7 cellular contexts compared by ENCODE assay signal in the genomic region with DNA sequence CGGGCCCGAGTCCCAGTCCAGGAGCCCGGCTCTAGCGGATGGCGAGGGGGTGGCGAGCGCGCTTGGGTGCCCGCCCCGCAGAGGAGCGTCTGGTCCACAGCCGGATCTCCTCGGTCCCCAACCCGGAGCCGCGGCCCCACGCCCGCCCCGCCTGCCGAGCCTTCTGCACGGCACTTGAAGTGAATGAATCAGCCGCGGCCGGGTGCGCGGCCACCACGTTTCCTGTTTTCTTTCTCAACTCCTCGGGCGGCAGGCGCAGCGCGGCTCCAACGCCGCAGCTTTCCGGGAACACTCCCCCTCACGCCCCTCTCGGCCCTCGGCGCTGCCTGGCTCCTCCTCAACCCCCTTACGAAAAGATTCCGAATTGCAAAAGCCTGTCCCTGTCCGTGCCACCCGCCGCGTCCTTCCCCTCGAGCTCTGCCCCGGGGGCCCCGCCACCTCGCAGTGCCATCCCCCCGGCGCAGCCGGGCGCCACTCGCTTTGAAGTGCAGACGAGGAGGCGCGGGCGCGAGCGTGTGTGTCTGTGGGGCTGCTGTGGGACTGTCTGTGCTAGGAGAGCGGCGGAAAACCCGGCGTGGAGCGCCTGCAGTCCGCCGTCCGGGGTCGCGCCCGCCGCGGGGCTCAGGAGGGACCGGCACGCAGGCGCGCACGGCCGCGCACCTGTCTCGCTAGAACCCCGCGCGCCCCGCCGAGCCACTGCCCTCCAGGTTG.
A peak's percentile ranks its signal among the peaks of the same experiment; 100 is the strongest.
DNase-seq lines count a peak whose midpoint lies in the region; ATAC-seq and TF ChIP-seq lines count a peak whose summit lies in the region.

No MANE protein-coding gene starts in this region.

- H3K4me3 Mint-ChIP-seq in activated CD8-positive, alpha-beta memory T cell treated with anti-CD3 and anti-CD28 coated beads, Interleukin-2, amount 10 ng/mL, durations not matched to agents 7 days and 5 days: peak overlapping the region; percentile 89
- H3K4me3 Mint-ChIP-seq in endothelial cell (ENCODE audit: unreplicated experiment) (peak overlapping the region; percentile 93), mesothelial cell of epicardium (peak overlapping the region; percentile 96)

- peak overlapping the region; percentile 98 for H3K27ac Mint-ChIP-seq in activated CD8-positive, alpha-beta memory T cell treated with anti-CD3 and anti-CD28 coated beads, Interleukin-2, amount 10 ng/mL, durations not matched to agents 7 days and 5 days
- H3K27ac Mint-ChIP-seq in endothelial cell (ENCODE audit: unreplicated experiment) (no peak overlapping the region), mesothelial cell of epicardium (peak overlapping the region; percentile 95)

- no peak for TF ChIP-seq CTCF in endothelial cell (IDR thresholded peaks at IDR 0.05; ENCODE audit: unreplicated experiment)
- no peak for TF ChIP-seq CTCF in mesothelial cell of epicardium (IDR thresholded peaks at IDR 0.05; ENCODE audit: unreplicated experiment)

- CTCF ChIA-PET in activated CD8-positive, alpha-beta memory T cell treated with anti-CD3 and anti-CD28 coated beads, Interleukin-2, amount 10 ng/mL, durations not matched to agents 7 days and 5 days (lab: Charles Lee): interaction anchor here (1.0 to 1.8 kb wide), 5 partner anchors 11 to 135 kb away, joined by 3 to 18 read pairs (median 11); no protein-coding TSS in a partner anchor

- DNase-seq in NCI-H748 (lab: John Stamatoyannopoulos, UW; ENCODE audit: unreplicated experiment): peak; percentile 68
- peak; percentile 97 for DNase-seq in activated CD8-positive, alpha-beta memory T cell treated with anti-CD3 and anti-CD28 coated beads, Interleukin-2, amount 10 ng/mL, durations not matched to agents 7 days and 5 days
- DNase-seq in endothelial cell (ENCODE audit: low spot score): peak; percentile 65
- peak; percentile 46 to 71 for DNase-seq in mesothelial cell of epicardium (ENCODE audit: low spot score in 2 of 2, unreplicated experiment in 2 of 2)
- DNase-seq in stimulated activated CD8-positive, alpha-beta memory T cell treated with anti-CD3 and anti-CD28 coated beads, Interleukin-15, amount 100 ng/mL, for 48 hours (ENCODE audit: low read depth in 2 of 2): peak; percentile 88

- peaks cover 47% of the 10 kb centered on the region for H3K4me1 Mint-ChIP-seq in activated CD8-positive, alpha-beta memory T cell treated with anti-CD3 and anti-CD28 coated beads, Interleukin-2, amount 10 ng/mL, durations not matched to agents 7 days and 5 days
- H3K4me1 Mint-ChIP-seq in endothelial cell (ENCODE audit: unreplicated experiment): peaks cover 11% of the 10 kb centered on the region
- peaks cover 43% of the 10 kb centered on the region for H3K4me1 Mint-ChIP-seq in mesothelial cell of epicardium

- H3K9me3 Mint-ChIP-seq in activated CD8-positive, alpha-beta memory T cell treated with anti-CD3 and anti-CD28 coated beads, Interleukin-2, amount 10 ng/mL, durations not matched to agents 7 days and 5 days (ENCODE audit: low read depth): no peaks in the 10 kb centered on the region
- no peaks in the 10 kb centered on the region for H3K9me3 Mint-ChIP-seq in endothelial cell (ENCODE audit: unreplicated experiment)
- no peaks in the 10 kb centered on the region for H3K9me3 Mint-ChIP-seq in mesothelial cell of epicardium

- H3K36me3 Mint-ChIP-seq in activated CD8-positive, alpha-beta memory T cell treated with anti-CD3 and anti-CD28 coated beads, Interleukin-2, amount 10 ng/mL, durations not matched to agents 7 days and 5 days: peaks cover 39% of the 10 kb centered on the region
- H3K36me3 Mint-ChIP-seq in endothelial cell (ENCODE audit: low read depth, unreplicated experiment): no peaks in the 10 kb centered on the region
- peaks cover 2% of the 10 kb centered on the region for H3K36me3 Mint-ChIP-seq in mesothelial cell of epicardium

- ATAC-seq in GM18519 (IDR thresholded peaks at IDR 0.05; ENCODE audit: low FRiP score, unreplicated experiment) (peak; percentile 29), HG02763 (IDR thresholded peaks at IDR 0.05; ENCODE audit: unreplicated experiment) (peak; percentile 68)
- peak; percentile 81 for ATAC-seq in activated CD8-positive, alpha-beta memory T cell treated with anti-CD3 and anti-CD28 coated beads, Interleukin-2, amount 10 ng/mL, durations not matched to agents 7 days and 5 days

- H3K27me3 Mint-ChIP-seq in activated CD8-positive, alpha-beta memory T cell treated with anti-CD3 and anti-CD28 coated beads, Interleukin-2, amount 10 ng/mL, durations not matched to agents 7 days and 5 days: no peaks in the 10 kb centered on the region
- H3K27me3 Mint-ChIP-seq in endothelial cell (ENCODE audit: unreplicated experiment): peaks cover 4% of the 10 kb centered on the region
- H3K27me3 Mint-ChIP-seq in mesothelial cell of epicardium (ENCODE audit: low read depth): no peaks in the 10 kb centered on the region

Comparison
In these comparisons a context has a peak if more than half of its experiments do, and no peak if none do; other contexts are left out.
1. Peak in every context shown above with its lines: DNase-seq and ATAC-seq.
2. ATAC-seq: peak in every context shown above with its lines; median percentile 81 in activated CD8-positive, alpha-beta memory T cell treated with anti-CD3 and anti-CD28 coated beads, Interleukin-2, amount 10 ng/mL, durations not matched to agents 7 days and 5 days; 68 in HG02763; 29 in GM18519.